8 cellular contexts compared by ENCODE assay signal in genomic region chr4:42371306-42372063, GRCh38. TPM values are rescaled to one million over a fixed set of nuclear protein-coding genes. Genes with fewer than 3 reads are reported as not detected.
DNase-seq lines count a peak whose midpoint lies in the region; ATAC-seq and TF ChIP-seq lines count a peak whose summit lies in the region.

No MANE protein-coding gene starts in this region.

- CTCF ChIA-PET in activated naive CD4-positive, alpha-beta T cell treated with anti-CD3 and anti-CD28 coated beads for 36 hours (lab: Charles Lee): interaction anchor here (0.6 to 4.1 kb wide), 14 partner anchors 16 to 379 kb away, joined by 3 to 43 read pairs (median 4); no protein-coding TSS in a partner anchor

- TF ChIP-seq CTCF in fibroblast of the aortic adventitia (IDR thresholded peaks at IDR 0.05; ENCODE audit: insufficient read depth, low read length): peak; percentile 82

- peak; percentile 17 for DNase-seq in activated naive CD4-positive, alpha-beta T cell treated with anti-CD3 and anti-CD28 coated beads for 36 hours
- DNase-seq in activated naive CD4-positive, alpha-beta T cell treated with anti-CD3 and anti-CD28 coated beads, Interleukin-2, amount 50 U/mL, for 16 hours: no peak
- DNase-seq in SHP77 treated with DMSO at 0.1 percent for 48 hours (lab: John Stamatoyannopoulos, UW) (peak; percentile 11), fibroblast of the aortic adventitia (ENCODE audit: low read depth) (peak; percentile 87), putamen (ENCODE audit: low spot score) (peak; percentile 44)
- DNase-seq in activated CD8-positive, alpha-beta memory T cell treated with anti-CD3 and anti-CD28 coated beads, Interleukin-2, amount 50 U/mL, for 48 hours: no peak

- H3K4me3 Mint-ChIP-seq in activated naive CD4-positive, alpha-beta T cell treated with anti-CD3 and anti-CD28 coated beads for 36 hours: no peak overlapping the region

- H3K9me3 Mint-ChIP-seq in activated naive CD4-positive, alpha-beta T cell treated with anti-CD3 and anti-CD28 coated beads for 36 hours: no peaks in the 10 kb centered on the region

- H3K27ac Mint-ChIP-seq in activated naive CD4-positive, alpha-beta T cell treated with anti-CD3 and anti-CD28 coated beads for 36 hours: no peak overlapping the region

- no peaks in the 10 kb centered on the region for H3K4me1 Mint-ChIP-seq in activated naive CD4-positive, alpha-beta T cell treated with anti-CD3 and anti-CD28 coated beads for 36 hours (ENCODE audit: low read depth)

- peak; percentile 68 for ATAC-seq in HG03342 (IDR thresholded peaks at IDR 0.05; ENCODE audit: unreplicated experiment)
- ATAC-seq in GM19035 (IDR thresholded peaks at IDR 0.05; ENCODE audit: unreplicated experiment): no peak

- no peak overlapping the region for H3K4me3 ChIP-seq in fibroblast of the aortic adventitia (ENCODE audit: low read depth, low read length)

- intact Hi-C loops in activated naive CD4-positive, alpha-beta T cell treated with anti-CD3 and anti-CD28 coated beads for 36 hours (cut with micrococcal nuclease): loop anchor here (1.0 kb wide), 3 partner anchors 149 to 494 kb away; no protein-coding TSS in a partner anchor

- no peaks in the 10 kb centered on the region for H3K36me3 Mint-ChIP-seq in activated naive CD4-positive, alpha-beta T cell treated with anti-CD3 and anti-CD28 coated beads for 36 hours (ENCODE audit: low read depth)

- peaks cover 18% of the 10 kb centered on the region for H3K27me3 Mint-ChIP-seq in activated naive CD4-positive, alpha-beta T cell treated with anti-CD3 and anti-CD28 coated beads for 36 hours (ENCODE audit: low read depth)

RNA-seq across cellular contexts. Expression of gene SHISA3, which starts 25.8 kb away (rescaled TPM):
- total RNA-seq in activated naive CD4-positive, alpha-beta T cell treated with anti-CD3 and anti-CD28 coated beads for 36 hours: under 1 TPM; 0.72 to 0.77 TPM
- total RNA-seq in fibroblast of the aortic adventitia (ENCODE audit: low replicate concordance): 2.0 and 6.0 TPM in 2 replicates

Comparison
In these comparisons a context has a peak if more than half of its experiments do, and no peak if none do; other contexts are left out.
1. DNase-seq: peak in activated naive CD4-positive, alpha-beta T cell treated with anti-CD3 and anti-CD28 coated beads for 36 hours (single experiment), SHP77 treated with DMSO at 0.1 percent for 48 hours (single experiment), fibroblast of the aortic adventitia (single experiment) and putamen (single experiment); none in activated naive CD4-positive, alpha-beta T cell treated with anti-CD3 and anti-CD28 coated beads, Interleukin-2, amount 50 U/mL, for 16 hours (single experiment) and activated CD8-positive, alpha-beta memory T cell treated with anti-CD3 and anti-CD28 coated beads, Interleukin-2, amount 50 U/mL, for 48 hours (single experiment).